In genomic region chr13:40191186-40191980, GRCh38 we compare ENCODE assay signal across 8 cellular contexts.
A peak's percentile ranks its signal among the peaks of the same experiment; 100 is the strongest.
DNase-seq lines count a peak whose midpoint lies in the region; ATAC-seq and TF ChIP-seq lines count a peak whose summit lies in the region.

No MANE protein-coding gene starts in this region.

- peaks cover 0 to 14% (median 7%) of the 10 kb centered on the region in 4 donors for H3K4me1 ChIP-seq in Peyer's patch
- peaks cover 6 to 16% of the 10 kb centered on the region in 2 donors for H3K4me1 ChIP-seq in breast epithelium

- ATAC-seq in stimulated activated naive CD8-positive, alpha-beta T cell treated with anti-CD3 and anti-CD28 coated beads, Interleukin-15, amount 100 ng/mL, for 72 hours: no peak

- H3K27me3 Mint-ChIP-seq in stimulated activated naive CD8-positive, alpha-beta T cell treated with anti-CD3 and anti-CD28 coated beads, Interleukin-15, amount 100 ng/mL, for 72 hours: no peaks in the 10 kb centered on the region

- H3K27ac Mint-ChIP-seq in stimulated activated naive CD8-positive, alpha-beta T cell treated with anti-CD3 and anti-CD28 coated beads, Interleukin-15, amount 100 ng/mL, for 72 hours: peak overlapping the region; percentile 39 to 91

- peak overlapping the region in 1 of 2 donors; percentile 91 for H3K4me3 Mint-ChIP-seq in stimulated activated naive CD8-positive, alpha-beta T cell treated with anti-CD3 and anti-CD28 coated beads, Interleukin-15, amount 100 ng/mL, for 72 hours

- no peaks in the 10 kb centered on the region for H3K9me3 Mint-ChIP-seq in stimulated activated naive CD8-positive, alpha-beta T cell treated with anti-CD3 and anti-CD28 coated beads, Interleukin-15, amount 100 ng/mL, for 72 hours

- intact Hi-C loops in breast epithelium (cut with DNase I; ENCODE audit: low total_unique reads): no loop called here

- H3K27ac ChIP-seq in Peyer's patch (peak overlapping the region; percentile 49 to 68 (median 55)), breast epithelium (peak overlapping the region; percentile 32 to 90), layer of hippocampus (ENCODE audit: low read depth, low read length) (peak overlapping the region; percentile 97)

- TF ChIP-seq POLR2A in Peyer's patch (IDR thresholded peaks at IDR 0.05) (no peak), breast epithelium (IDR thresholded peaks at IDR 0.05) (no peak)

- TF ChIP-seq CTCF in Peyer's patch (IDR thresholded peaks at IDR 0.05) (no peak), breast epithelium (IDR thresholded peaks at IDR 0.05) (no peak)

- H3K4me3 ChIP-seq in Peyer's patch (no peak overlapping the region), breast epithelium (no peak overlapping the region)

- DNase-seq in Peyer's patch (no peak), breast epithelium (ENCODE audit: low spot score in 2 of 2) (peak in 1 of 2 donors; percentile 55), SHP77 treated with DMSO at 0.1 percent for 48 hours (lab: John Stamatoyannopoulos, UW) (no peak), NCI-H146 treated with DMSO at 0.1 percent for 48 hours (lab: John Stamatoyannopoulos, UW; ENCODE audit: unreplicated experiment) (no peak), NCI-H2081 (lab: John Stamatoyannopoulos, UW) (no peak)
- no peak for DNase-seq in stimulated activated naive CD8-positive, alpha-beta T cell treated with anti-CD3 and anti-CD28 coated beads, Interleukin-15, amount 100 ng/mL, for 72 hours
- no peak for DNase-seq in activated CD4-positive, CD25-positive, alpha-beta regulatory T cell (lab: John Stamatoyannopoulos, UW)

- H3K27me3 ChIP-seq in Peyer's patch (no peaks in the 10 kb centered on the region), breast epithelium (no peaks in the 10 kb centered on the region), layer of hippocampus (ENCODE audit: control insufficient read depth, insufficient read depth, low read length) (no peaks in the 10 kb centered on the region)

- H3K36me3 ChIP-seq in Peyer's patch (no peaks in the 10 kb centered on the region), breast epithelium (no peaks in the 10 kb centered on the region)

- peaks cover 76% of the 10 kb centered on the region for H3K4me1 Mint-ChIP-seq in stimulated activated naive CD8-positive, alpha-beta T cell treated with anti-CD3 and anti-CD28 coated beads, Interleukin-15, amount 100 ng/mL, for 72 hours

- H3K9me3 ChIP-seq in Peyer's patch (no peaks in the 10 kb centered on the region), breast epithelium (no peaks in the 10 kb centered on the region)
